ENCODE assay signal across 20 cellular contexts in genomic region chr9:71213633-71214032, GRCh38.
"Had no signal": no experiment of that assay in that cellular context is flagged by ENCODE, and none has a peak within 500 bp of the region (broad histone marks: within the 10 kb centered on the region; RNA-seq: fewer than 3 reads in every experiment).

No MANE protein-coding gene starts in this region.

- H3K27ac ChIP-seq: HL-60, SJCRH30 had no signal

- H3K9me3 ChIP-seq: SJCRH30 had no signal

- H3K4me1 ChIP-seq: SJCRH30 had no signal

- H3K4me3 ChIP-seq: SJCRH30 had no signal

- DNase-seq: KBM-7, MV-4-11, NCI-H1048, NCI-H1105, NCI-H1417, NCI-H1436 treated with DMSO at 0.1 percent for 48 hours, NCI-H1694, NCI-H187 treated with DMSO at 0.1 percent for 48 hours, NCI-H2029 treated with DMSO at 0.1 percent for 48 hours, NCI-H2171, NCI-H226, NCI-H446, NCI-H510A, NCI-H524 treated with DMSO at 0.1 percent for 48 hours, NCI-H69, NCI-H774, Right ventricle myocardium superior, RPMI8226, SJCRH30 had no signal

- H3K36me3 ChIP-seq: SJCRH30 had no signal
